11 cellular contexts compared by ENCODE assay signal in the genomic region with DNA sequence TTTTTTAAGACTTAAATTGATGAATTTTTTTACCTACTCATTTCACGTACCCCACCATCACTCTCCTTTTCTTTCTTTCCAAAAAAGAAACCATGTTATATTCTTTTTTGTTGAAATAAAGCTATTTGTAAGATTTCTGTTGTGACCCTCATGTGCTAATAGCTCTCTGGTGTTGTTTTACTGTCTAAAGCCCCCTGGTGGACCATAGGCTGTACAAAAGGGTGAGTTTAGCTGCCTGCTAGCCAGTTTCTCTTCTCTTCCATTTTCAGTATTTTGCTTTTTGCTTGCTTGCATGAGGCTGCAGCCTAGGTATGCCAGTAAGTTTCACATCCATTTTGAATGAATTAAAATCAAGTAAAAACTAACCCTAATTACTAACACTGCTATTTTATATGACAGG. TPM values are rescaled to one million over a fixed set of nuclear protein-coding genes. Genes with fewer than 3 reads are reported as not detected.
A peak's percentile ranks its signal among the peaks of the same experiment; 100 is the strongest.
DNase-seq lines count a peak whose midpoint lies in the region; ATAC-seq and TF ChIP-seq lines count a peak whose summit lies in the region.
"Had no signal": no experiment of that assay in that cellular context is flagged by ENCODE, and none has a peak within 500 bp of the region (broad histone marks: within the 10 kb centered on the region; RNA-seq: fewer than 3 reads in every experiment).

No MANE protein-coding gene starts in this region.

- peaks cover 8 to 15% of the 10 kb centered on the region in 2 donors for H3K27me3 Mint-ChIP-seq in CD4-positive, alpha-beta memory T cell

- H3K79me2 ChIP-seq in DND-41 (ENCODE audit: insufficient read depth, low read length) = no peaks in the 10 kb centered on the region

- H3K27ac ChIP-seq in DND-41 (ENCODE audit: low read length) (no peak overlapping the region), WERI-Rb-1 (no peak overlapping the region), iPS-20b (ENCODE audit: low read length) (no peak overlapping the region)
- no peak overlapping the region for H3K27ac ChIP-seq in CD4-positive, alpha-beta memory T cell (ENCODE audit: low read depth, low read length)

- peaks cover 11 to 33% (median 21%) of the 10 kb centered on the region in 4 donors for H3K4me1 Mint-ChIP-seq in CD4-positive, alpha-beta memory T cell

- H3K4me1 ChIP-seq in DND-41 (ENCODE audit: insufficient read depth, low read length) (no peaks in the 10 kb centered on the region), iPS-20b (ENCODE audit: insufficient read depth, low read length) (peaks cover 12% of the 10 kb centered on the region)
- H3K4me1 ChIP-seq in CD4-positive, alpha-beta memory T cell (ENCODE audit: insufficient read depth, low read length) = peaks cover 22% of the 10 kb centered on the region

- intact Hi-C loops in CD4-positive, alpha-beta memory T cell (cut with micrococcal nuclease) = no loop called here

- no peak overlapping the region for H2AFZ ChIP-seq in DND-41 (ENCODE audit: low read depth, low read length)

- POLR2A ChIA-PET in CD4-positive, alpha-beta memory T cell (lab: Charles Lee; ENCODE audit: partially characterized antibody) = no interaction called here

- CTCF ChIA-PET in CD4-positive, alpha-beta memory T cell (lab: Charles Lee; ENCODE audit: partially characterized antibody) = interaction anchor here (0.8 to 13.4 kb wide), 3 partner anchors 15 to 87 kb away, joined by 3 to 468 read pairs (median 51); no protein-coding TSS in a partner anchor

- no peak for DNase-seq in DND-41
- peak; percentile 18 for DNase-seq in HT-29 (ENCODE audit: low spot score)
- DNase-seq in WERI-Rb-1 = no peak
- DNase-seq in NCI-H774 (lab: John Stamatoyannopoulos, UW) = no peak
- DNase-seq in NCI-H1105 treated with DMSO at 0.1 percent for 48 hours (lab: John Stamatoyannopoulos, UW) = no peak
- DNase-seq in CD4-positive, alpha-beta memory T cell = no peak
- DNase-seq in NCI-H187 treated with DMSO at 0.1 percent for 48 hours (lab: John Stamatoyannopoulos, UW) = no peak
- DNase-seq: activated CD4-positive, alpha-beta T cell treated with anti-CD3 and anti-CD28 coated beads, Interleukin-2, amount 50 U/mL, for 4 hours; immature natural killer cell had no signal

- H3K4me2 ChIP-seq in DND-41 (ENCODE audit: insufficient read depth, low read length) = no peak overlapping the region

- H3K9ac ChIP-seq in DND-41 (ENCODE audit: low read depth, low read length) (no peak overlapping the region), iPS-20b (ENCODE audit: low read depth, low read length) (peak overlapping the region; percentile 35; the same call in 1 of the 2 replicates)

- no peaks in the 10 kb centered on the region for H3K36me3 Mint-ChIP-seq in CD4-positive, alpha-beta memory T cell
- H3K36me3 Mint-ChIP-seq: immature natural killer cell had no signal

- no peak overlapping the region for H3K27ac Mint-ChIP-seq in CD4-positive, alpha-beta memory T cell
- H3K27ac Mint-ChIP-seq: immature natural killer cell; stimulated activated naive CD8-positive, alpha-beta T cell treated with anti-CD3 and anti-CD28 coated beads, Interleukin-15, Interleukin-2, amounts not matched to agents 100 ng/mL and 50 ng/mL, for 24 hours had no signal

- no peak for ATAC-seq in DND-41 (ENCODE audit: insufficient read depth, low read depth)

- H3K36me3 ChIP-seq in DND-41 (ENCODE audit: insufficient read depth, low read length) (no peaks in the 10 kb centered on the region), WERI-Rb-1 (peaks cover 27% of the 10 kb centered on the region), iPS-20b (ENCODE audit: insufficient read depth, low read depth, low read length) (no peaks in the 10 kb centered on the region)
- no peaks in the 10 kb centered on the region for H3K36me3 ChIP-seq in CD4-positive, alpha-beta memory T cell (ENCODE audit: insufficient read depth, low read length)

- no peaks in the 10 kb centered on the region for H3K9me3 Mint-ChIP-seq in CD4-positive, alpha-beta memory T cell
- H3K9me3 Mint-ChIP-seq: immature natural killer cell; stimulated activated naive CD8-positive, alpha-beta T cell treated with anti-CD3 and anti-CD28 coated beads, Interleukin-15, Interleukin-2, amounts not matched to agents 100 ng/mL and 50 ng/mL, for 24 hours had no signal

- peak; percentile 38 for TF ChIP-seq CTCF in DND-41 (IDR thresholded peaks at IDR 0.05; ENCODE audit: borderline replicate concordance, extremely low read depth, low read length, poor library complexity, severe bottlenecking)
- peak; percentile 53 for TF ChIP-seq CTCF in WERI-Rb-1 (IDR thresholded peaks at IDR 0.05; ENCODE audit: low read depth, low read length)

- no peaks in the 10 kb centered on the region for H4K20me1 ChIP-seq in DND-41 (ENCODE audit: insufficient read depth, low read length)

- H3K27me3 ChIP-seq in DND-41 (ENCODE audit: insufficient read depth, low read length, poor library complexity) (peaks cover 20% of the 10 kb centered on the region), WERI-Rb-1 (ENCODE audit: insufficient read depth, low read depth, severe bottlenecking) (no peaks in the 10 kb centered on the region), iPS-20b (ENCODE audit: insufficient read depth, low read length) (no peaks in the 10 kb centered on the region)
- no peaks in the 10 kb centered on the region for H3K27me3 ChIP-seq in CD4-positive, alpha-beta memory T cell (ENCODE audit: insufficient read depth, low read length)

- no peak overlapping the region for H3K4me3 Mint-ChIP-seq in CD4-positive, alpha-beta memory T cell
- H3K4me3 Mint-ChIP-seq: immature natural killer cell; stimulated activated naive CD8-positive, alpha-beta T cell treated with anti-CD3 and anti-CD28 coated beads, Interleukin-15, Interleukin-2, amounts not matched to agents 100 ng/mL and 50 ng/mL, for 24 hours had no signal

- H3K4me3 ChIP-seq in DND-41 (ENCODE audit: low read depth in 1 of 2, low read length in 2 of 2) (no peak overlapping the region), WERI-Rb-1 (ENCODE audit: low read depth, low read length) (no peak overlapping the region), iPS-20b (ENCODE audit: low read length) (no peak overlapping the region)
- no peak overlapping the region for H3K4me3 ChIP-seq in CD4-positive, alpha-beta memory T cell (ENCODE audit: low read length in 2 of 2)

- H3K9me3 ChIP-seq in DND-41 (ENCODE audit: insufficient read depth, low read length, severe bottlenecking) (no peaks in the 10 kb centered on the region), WERI-Rb-1 (ENCODE audit: severe bottlenecking) (no peaks in the 10 kb centered on the region), iPS-20b (ENCODE audit: insufficient read depth, low read depth, low read length) (no peaks in the 10 kb centered on the region)
- no peaks in the 10 kb centered on the region for H3K9me3 ChIP-seq in CD4-positive, alpha-beta memory T cell (ENCODE audit: control insufficient read depth in 1 of 2, low read length in 2 of 2)

RNA-seq across cellular contexts. Expression of a gene that starts 15.6 kb away (rescaled TPM):
- total RNA-seq in HT-29 (2014; rRNA removed; shearing (Covaris generic)) = 49.2 and 50.7 TPM in 2 replicates
- total RNA-seq in CD4-positive, alpha-beta memory T cell = 10 to 100 TPM; 53.3 to 67.0 TPM
- polyA plus RNA-seq in CD4-positive, alpha-beta memory T cell = 10 to 100 TPM; 45.6 to 50.5 TPM

RNA-seq across cellular contexts. Expression of a gene that starts 28.6 kb away (rescaled TPM):
- 3.2 and 3.9 TPM in 2 replicates for total RNA-seq in HT-29 (2014; rRNA removed; shearing (Covaris generic))
- 1 to 10 TPM; 7.4 to 7.9 TPM for total RNA-seq in CD4-positive, alpha-beta memory T cell
- polyA plus RNA-seq in CD4-positive, alpha-beta memory T cell = 1 to 10 TPM; 3.5 to 4.9 TPM
